Comparison of ENCODE assay signal across 1 cellular context in the genomic region with DNA sequence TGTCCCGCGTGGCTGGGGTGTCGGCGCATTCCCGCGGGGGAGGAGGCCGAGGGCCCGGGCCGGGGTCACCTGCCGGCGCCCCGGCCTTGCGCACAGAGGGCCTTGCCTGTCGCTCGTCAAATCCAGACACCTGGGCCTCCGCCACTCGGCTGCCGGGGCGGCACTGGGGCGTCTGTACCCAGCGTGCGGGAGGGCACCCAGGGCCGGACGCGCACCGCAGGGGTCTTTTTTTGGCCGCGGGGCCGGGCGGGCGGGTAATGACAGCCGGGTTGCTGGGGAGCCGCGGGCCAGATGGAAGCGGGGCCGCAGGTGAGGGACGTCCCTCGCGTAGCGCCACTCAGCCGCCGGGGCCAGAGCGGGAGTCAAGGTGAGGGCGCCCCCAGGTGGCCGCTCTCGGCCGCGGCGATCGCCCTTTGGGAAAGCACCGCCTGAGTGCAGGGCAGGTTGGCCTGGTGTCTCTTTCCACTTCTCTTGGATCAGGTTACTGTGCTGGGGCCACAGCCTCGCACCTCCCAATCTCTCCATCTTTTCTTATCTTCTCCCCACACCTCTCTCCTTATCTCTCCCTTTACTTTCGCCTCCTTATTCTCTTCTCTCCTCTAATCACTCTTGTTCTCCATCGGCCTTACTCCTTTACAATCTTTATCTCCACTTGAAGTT.
A peak's percentile ranks its signal among the peaks of the same experiment; 100 is the strongest.
TF ChIP-seq lines count a peak whose summit lies in the region.

No MANE protein-coding gene starts in this region.

TF ChIP-seq in HEK293, 187 proteins besides CTCF, POLR2A, EP300 and RAD21 (continued from another document and continues in another):
- TF ChIP-seq BCL6B (tag by site-specific recombination; IDR thresholded peaks at IDR 0.05) (no peak), ZNF514 (tag by site-specific recombination; IDR thresholded peaks at IDR 0.05) (no peak), ZNF19 (tag by site-specific recombination; IDR thresholded peaks at IDR 0.05; ENCODE audit: low read depth) (no peak), RBAK (tag by site-specific recombination; IDR thresholded peaks at IDR 0.05) (no peak), ZNF423 (tag by site-specific recombination; IDR thresholded peaks at IDR 0.05) (no peak), GFI1B (tag by site-specific recombination; IDR thresholded peaks at IDR 0.05) (no peak), ZNF518A (tag by site-specific recombination; conservative IDR thresholded peaks at IDR 0.05; ENCODE audit: low read depth) (no peak), ZNF121 (tag by site-specific recombination; IDR thresholded peaks at IDR 0.05) (peak; percentile 85), ZFP3 (tag by site-specific recombination; IDR thresholded peaks at IDR 0.05; ENCODE audit: low read depth) (no peak), OSR2 (tag by site-specific recombination; IDR thresholded peaks at IDR 0.05) (no peak), ZNF266 (tag by site-specific recombination; IDR thresholded peaks at IDR 0.05; ENCODE audit: low read depth) (no peak), ZNF530 (tag by site-specific recombination; IDR thresholded peaks at IDR 0.05; ENCODE audit: low read depth) (no peak), ZNF292 (tag by site-specific recombination; IDR thresholded peaks at IDR 0.05; ENCODE audit: borderline replicate concordance, low read depth) (no peak), ZNF223 (tag by site-specific recombination; IDR thresholded peaks at IDR 0.05) (no peak), PRDM6 (tag by site-specific recombination; IDR thresholded peaks at IDR 0.05) (no peak), ZNF23 (tag by site-specific recombination; IDR thresholded peaks at IDR 0.05; ENCODE audit: borderline replicate concordance) (no peak), BCL11B (tag by site-specific recombination; IDR thresholded peaks at IDR 0.05; ENCODE audit: low read depth) (0 out of 2 replicates have a peak, but pooled peaks have one; percentile 50), ZNF248 (tag by site-specific recombination; IDR thresholded peaks at IDR 0.05) (no peak), ZNF114 (tag by site-specific recombination; IDR thresholded peaks at IDR 0.05) (no peak), KLF9 (tag by site-specific recombination; IDR thresholded peaks at IDR 0.05; ENCODE audit: low read depth) (no peak), FEZF1 (tag by site-specific recombination; IDR thresholded peaks at IDR 0.05) (no peak), ZNF654 (tag by site-specific recombination; IDR thresholded peaks at IDR 0.05; ENCODE audit: low read depth) (peak; percentile 34), HOXA7 (CRISPR knock-in tag; IDR thresholded peaks at IDR 0.05; ENCODE audit: borderline replicate concordance) (no peak), ZXDB (tag by site-specific recombination; IDR thresholded peaks at IDR 0.05) (no peak), BCL11A (tag by site-specific recombination; IDR thresholded peaks at IDR 0.05; ENCODE audit: low read depth) (peak; percentile 67; the same call in 1 of the 2 replicates), KLF7 (tag by site-specific recombination; IDR thresholded peaks at IDR 0.05; ENCODE audit: borderline replicate concordance) (peak; percentile 31; the same call in 1 of the 2 replicates), ZNF354C (tag by site-specific recombination; IDR thresholded peaks at IDR 0.05; ENCODE audit: borderline replicate concordance, low read depth) (no peak), ZNF660 (tag by site-specific recombination; IDR thresholded peaks at IDR 0.05) (no peak), MYNN (tag by site-specific recombination; IDR thresholded peaks at IDR 0.05; ENCODE audit: borderline replicate concordance) (no peak)
- TF ChIP-seq, protein P1, sequence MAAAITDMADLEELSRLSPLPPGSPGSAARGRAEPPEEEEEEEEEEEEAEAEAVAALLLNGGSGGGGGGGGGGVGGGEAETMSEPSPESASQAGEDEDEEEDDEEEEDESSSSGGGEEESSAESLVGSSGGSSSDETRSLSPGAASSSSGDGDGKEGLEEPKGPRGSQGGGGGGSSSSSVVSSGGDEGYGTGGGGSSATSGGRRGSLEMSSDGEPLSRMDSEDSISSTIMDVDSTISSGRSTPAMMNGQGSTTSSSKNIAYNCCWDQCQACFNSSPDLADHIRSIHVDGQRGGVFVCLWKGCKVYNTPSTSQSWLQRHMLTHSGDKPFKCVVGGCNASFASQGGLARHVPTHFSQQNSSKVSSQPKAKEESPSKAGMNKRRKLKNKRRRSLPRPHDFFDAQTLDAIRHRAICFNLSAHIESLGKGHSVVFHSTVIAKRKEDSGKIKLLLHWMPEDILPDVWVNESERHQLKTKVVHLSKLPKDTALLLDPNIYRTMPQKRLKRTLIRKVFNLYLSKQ (tag by site-specific recombination; IDR thresholded peaks at IDR 0.05; ENCODE audit: borderline replicate concordance) = no peak
- TF ChIP-seq, protein P2, sequence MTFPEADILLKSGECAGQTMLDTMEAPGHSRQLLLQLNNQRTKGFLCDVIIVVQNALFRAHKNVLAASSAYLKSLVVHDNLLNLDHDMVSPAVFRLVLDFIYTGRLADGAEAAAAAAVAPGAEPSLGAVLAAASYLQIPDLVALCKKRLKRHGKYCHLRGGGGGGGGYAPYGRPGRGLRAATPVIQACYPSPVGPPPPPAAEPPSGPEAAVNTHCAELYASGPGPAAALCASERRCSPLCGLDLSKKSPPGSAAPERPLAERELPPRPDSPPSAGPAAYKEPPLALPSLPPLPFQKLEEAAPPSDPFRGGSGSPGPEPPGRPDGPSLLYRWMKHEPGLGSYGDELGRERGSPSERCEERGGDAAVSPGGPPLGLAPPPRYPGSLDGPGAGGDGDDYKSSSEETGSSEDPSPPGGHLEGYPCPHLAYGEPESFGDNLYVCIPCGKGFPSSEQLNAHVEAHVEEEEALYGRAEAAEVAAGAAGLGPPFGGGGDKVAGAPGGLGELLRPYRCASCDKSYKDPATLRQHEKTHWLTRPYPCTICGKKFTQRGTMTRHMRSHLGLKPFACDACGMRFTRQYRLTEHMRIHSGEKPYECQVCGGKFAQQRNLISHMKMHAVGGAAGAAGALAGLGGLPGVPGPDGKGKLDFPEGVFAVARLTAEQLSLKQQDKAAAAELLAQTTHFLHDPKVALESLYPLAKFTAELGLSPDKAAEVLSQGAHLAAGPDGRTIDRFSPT (tag by site-specific recombination; IDR thresholded peaks at IDR 0.05) = no peak
- TF ChIP-seq, protein P3, sequence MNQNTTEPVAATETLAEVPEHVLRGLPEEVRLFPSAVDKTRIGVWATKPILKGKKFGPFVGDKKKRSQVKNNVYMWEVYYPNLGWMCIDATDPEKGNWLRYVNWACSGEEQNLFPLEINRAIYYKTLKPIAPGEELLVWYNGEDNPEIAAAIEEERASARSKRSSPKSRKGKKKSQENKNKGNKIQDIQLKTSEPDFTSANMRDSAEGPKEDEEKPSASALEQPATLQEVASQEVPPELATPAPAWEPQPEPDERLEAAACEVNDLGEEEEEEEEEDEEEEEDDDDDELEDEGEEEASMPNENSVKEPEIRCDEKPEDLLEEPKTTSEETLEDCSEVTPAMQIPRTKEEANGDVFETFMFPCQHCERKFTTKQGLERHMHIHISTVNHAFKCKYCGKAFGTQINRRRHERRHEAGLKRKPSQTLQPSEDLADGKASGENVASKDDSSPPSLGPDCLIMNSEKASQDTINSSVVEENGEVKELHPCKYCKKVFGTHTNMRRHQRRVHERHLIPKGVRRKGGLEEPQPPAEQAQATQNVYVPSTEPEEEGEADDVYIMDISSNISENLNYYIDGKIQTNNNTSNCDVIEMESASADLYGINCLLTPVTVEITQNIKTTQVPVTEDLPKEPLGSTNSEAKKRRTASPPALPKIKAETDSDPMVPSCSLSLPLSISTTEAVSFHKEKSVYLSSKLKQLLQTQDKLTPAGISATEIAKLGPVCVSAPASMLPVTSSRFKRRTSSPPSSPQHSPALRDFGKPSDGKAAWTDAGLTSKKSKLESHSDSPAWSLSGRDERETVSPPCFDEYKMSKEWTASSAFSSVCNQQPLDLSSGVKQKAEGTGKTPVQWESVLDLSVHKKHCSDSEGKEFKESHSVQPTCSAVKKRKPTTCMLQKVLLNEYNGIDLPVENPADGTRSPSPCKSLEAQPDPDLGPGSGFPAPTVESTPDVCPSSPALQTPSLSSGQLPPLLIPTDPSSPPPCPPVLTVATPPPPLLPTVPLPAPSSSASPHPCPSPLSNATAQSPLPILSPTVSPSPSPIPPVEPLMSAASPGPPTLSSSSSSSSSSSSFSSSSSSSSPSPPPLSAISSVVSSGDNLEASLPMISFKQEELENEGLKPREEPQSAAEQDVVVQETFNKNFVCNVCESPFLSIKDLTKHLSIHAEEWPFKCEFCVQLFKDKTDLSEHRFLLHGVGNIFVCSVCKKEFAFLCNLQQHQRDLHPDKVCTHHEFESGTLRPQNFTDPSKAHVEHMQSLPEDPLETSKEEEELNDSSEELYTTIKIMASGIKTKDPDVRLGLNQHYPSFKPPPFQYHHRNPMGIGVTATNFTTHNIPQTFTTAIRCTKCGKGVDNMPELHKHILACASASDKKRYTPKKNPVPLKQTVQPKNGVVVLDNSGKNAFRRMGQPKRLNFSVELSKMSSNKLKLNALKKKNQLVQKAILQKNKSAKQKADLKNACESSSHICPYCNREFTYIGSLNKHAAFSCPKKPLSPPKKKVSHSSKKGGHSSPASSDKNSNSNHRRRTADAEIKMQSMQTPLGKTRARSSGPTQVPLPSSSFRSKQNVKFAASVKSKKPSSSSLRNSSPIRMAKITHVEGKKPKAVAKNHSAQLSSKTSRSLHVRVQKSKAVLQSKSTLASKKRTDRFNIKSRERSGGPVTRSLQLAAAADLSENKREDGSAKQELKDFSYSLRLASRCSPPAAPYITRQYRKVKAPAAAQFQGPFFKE (tag by site-specific recombination; IDR thresholded peaks at IDR 0.05; ENCODE audit: borderline replicate concordance) = no peak
- TF ChIP-seq, protein P4, sequence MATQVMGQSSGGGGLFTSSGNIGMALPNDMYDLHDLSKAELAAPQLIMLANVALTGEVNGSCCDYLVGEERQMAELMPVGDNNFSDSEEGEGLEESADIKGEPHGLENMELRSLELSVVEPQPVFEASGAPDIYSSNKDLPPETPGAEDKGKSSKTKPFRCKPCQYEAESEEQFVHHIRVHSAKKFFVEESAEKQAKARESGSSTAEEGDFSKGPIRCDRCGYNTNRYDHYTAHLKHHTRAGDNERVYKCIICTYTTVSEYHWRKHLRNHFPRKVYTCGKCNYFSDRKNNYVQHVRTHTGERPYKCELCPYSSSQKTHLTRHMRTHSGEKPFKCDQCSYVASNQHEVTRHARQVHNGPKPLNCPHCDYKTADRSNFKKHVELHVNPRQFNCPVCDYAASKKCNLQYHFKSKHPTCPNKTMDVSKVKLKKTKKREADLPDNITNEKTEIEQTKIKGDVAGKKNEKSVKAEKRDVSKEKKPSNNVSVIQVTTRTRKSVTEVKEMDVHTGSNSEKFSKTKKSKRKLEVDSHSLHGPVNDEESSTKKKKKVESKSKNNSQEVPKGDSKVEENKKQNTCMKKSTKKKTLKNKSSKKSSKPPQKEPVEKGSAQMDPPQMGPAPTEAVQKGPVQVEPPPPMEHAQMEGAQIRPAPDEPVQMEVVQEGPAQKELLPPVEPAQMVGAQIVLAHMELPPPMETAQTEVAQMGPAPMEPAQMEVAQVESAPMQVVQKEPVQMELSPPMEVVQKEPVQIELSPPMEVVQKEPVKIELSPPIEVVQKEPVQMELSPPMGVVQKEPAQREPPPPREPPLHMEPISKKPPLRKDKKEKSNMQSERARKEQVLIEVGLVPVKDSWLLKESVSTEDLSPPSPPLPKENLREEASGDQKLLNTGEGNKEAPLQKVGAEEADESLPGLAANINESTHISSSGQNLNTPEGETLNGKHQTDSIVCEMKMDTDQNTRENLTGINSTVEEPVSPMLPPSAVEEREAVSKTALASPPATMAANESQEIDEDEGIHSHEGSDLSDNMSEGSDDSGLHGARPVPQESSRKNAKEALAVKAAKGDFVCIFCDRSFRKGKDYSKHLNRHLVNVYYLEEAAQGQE (tag by site-specific recombination; IDR thresholded peaks at IDR 0.05) = no peak
